ENCODE assay signal across 10 cellular contexts in genomic region chr4:96035727-96036126, GRCh38.
DNase-seq lines count a peak whose midpoint lies in the region; ATAC-seq and TF ChIP-seq lines count a peak whose summit lies in the region.
"Had no signal": no experiment of that assay in that cellular context is flagged by ENCODE, and none has a peak within 500 bp of the region (broad histone marks: within the 10 kb centered on the region; RNA-seq: fewer than 3 reads in every experiment).

No MANE protein-coding gene starts in this region.

- H3K9ac ChIP-seq in NT2/D1 (ENCODE audit: insufficient read length, low read depth), result no peak overlapping the region
- H3K9ac ChIP-seq: BLaER1 had no signal

- POLR2A ChIA-PET in activated CD8-positive, alpha-beta T cell treated with anti-CD3 and anti-CD28 coated beads for 36 hours (lab: Charles Lee), result no interaction called here
- POLR2A ChIA-PET in activated CD8-positive, alpha-beta T cell treated with anti-CD3 and anti-CD28 coated beads, Interleukin-2, amount 10 ng/mL, durations not matched to agents 7 days and 5 days (lab: Charles Lee), result no interaction called here

- H3K4me1 Mint-ChIP-seq in activated CD8-positive, alpha-beta T cell treated with anti-CD3 and anti-CD28 coated beads for 36 hours (ENCODE audit: low read depth), result no peaks in the 10 kb centered on the region
- H3K4me1 Mint-ChIP-seq in activated CD8-positive, alpha-beta T cell treated with anti-CD3 and anti-CD28 coated beads, Interleukin-2, amount 10 ng/mL, durations not matched to agents 7 days and 5 days (ENCODE audit: low read depth), result no peaks in the 10 kb centered on the region

- DNase-seq in activated CD8-positive, alpha-beta T cell treated with anti-CD3 and anti-CD28 coated beads for 36 hours, result no peak
- no peak for DNase-seq in activated CD8-positive, alpha-beta T cell treated with anti-CD3 and anti-CD28 coated beads, Interleukin-2, amount 10 ng/mL, durations not matched to agents 7 days and 5 days
- DNase-seq in NT2/D1 (ENCODE audit: low read depth, low spot score) (peak; percentile 22), fibroblast of mammary gland (ENCODE audit: low read depth) (peak; percentile 19), superior temporal gyrus (ENCODE audit: extremely low spot score) (peak; percentile 89), NK-92 (lab: John Stamatoyannopoulos, UW; ENCODE audit: unreplicated experiment) (no peak)
- DNase-seq in stimulated activated CD4-positive, alpha-beta T cell treated with anti-CD3 and anti-CD28 coated beads, Interleukin-1b, Interleukin-23, amount 100 ng/mL, for 48 hours, result no peak
- DNase-seq: lower lobe of right lung had no signal

- H3K4me3 Mint-ChIP-seq in activated CD8-positive, alpha-beta T cell treated with anti-CD3 and anti-CD28 coated beads for 36 hours, result no peak overlapping the region
- H3K4me3 Mint-ChIP-seq in activated CD8-positive, alpha-beta T cell treated with anti-CD3 and anti-CD28 coated beads, Interleukin-2, amount 10 ng/mL, durations not matched to agents 7 days and 5 days, result no peak overlapping the region

- H3K27me3 Mint-ChIP-seq in activated CD8-positive, alpha-beta T cell treated with anti-CD3 and anti-CD28 coated beads for 36 hours, result no peaks in the 10 kb centered on the region
- H3K27me3 Mint-ChIP-seq in activated CD8-positive, alpha-beta T cell treated with anti-CD3 and anti-CD28 coated beads, Interleukin-2, amount 10 ng/mL, durations not matched to agents 7 days and 5 days (ENCODE audit: low read depth), result no peaks in the 10 kb centered on the region

- CTCF ChIA-PET in activated CD8-positive, alpha-beta T cell treated with anti-CD3 and anti-CD28 coated beads for 36 hours (lab: Charles Lee), result no interaction called here
- CTCF ChIA-PET in activated CD8-positive, alpha-beta T cell treated with anti-CD3 and anti-CD28 coated beads, Interleukin-2, amount 10 ng/mL, durations not matched to agents 7 days and 5 days (lab: Charles Lee), result no interaction called here

- intact Hi-C loops in activated CD8-positive, alpha-beta T cell treated with anti-CD3 and anti-CD28 coated beads for 36 hours (cut with micrococcal nuclease), result no loop called here

- peaks cover 3% of the 10 kb centered on the region for H3K9me3 Mint-ChIP-seq in activated CD8-positive, alpha-beta T cell treated with anti-CD3 and anti-CD28 coated beads for 36 hours
- no peaks in the 10 kb centered on the region for H3K9me3 Mint-ChIP-seq in activated CD8-positive, alpha-beta T cell treated with anti-CD3 and anti-CD28 coated beads, Interleukin-2, amount 10 ng/mL, durations not matched to agents 7 days and 5 days (ENCODE audit: insufficient read depth)

- H3K4me3 ChIP-seq in NT2/D1 (ENCODE audit: insufficient read length, low read depth) (no peak overlapping the region), fibroblast of mammary gland (ENCODE audit: control insufficient read depth, low read depth, low read length) (no peak overlapping the region)
- H3K4me3 ChIP-seq: BLaER1, lower lobe of right lung had no signal

- no peaks in the 10 kb centered on the region for H3K36me3 Mint-ChIP-seq in activated CD8-positive, alpha-beta T cell treated with anti-CD3 and anti-CD28 coated beads for 36 hours (ENCODE audit: low read depth)
- no peaks in the 10 kb centered on the region for H3K36me3 Mint-ChIP-seq in activated CD8-positive, alpha-beta T cell treated with anti-CD3 and anti-CD28 coated beads, Interleukin-2, amount 10 ng/mL, durations not matched to agents 7 days and 5 days (ENCODE audit: low read depth)

- H3K27me3 ChIP-seq in NT2/D1 (ENCODE audit: insufficient read depth, insufficient read length), result no peaks in the 10 kb centered on the region
- H3K27me3 ChIP-seq: BLaER1 had no signal

- ATAC-seq in activated CD8-positive, alpha-beta T cell treated with anti-CD3 and anti-CD28 coated beads for 36 hours, result no peak
- no peak for ATAC-seq in activated CD8-positive, alpha-beta T cell treated with anti-CD3 and anti-CD28 coated beads, Interleukin-2, amount 10 ng/mL, durations not matched to agents 7 days and 5 days
- ATAC-seq in HG02642 (IDR thresholded peaks at IDR 0.05; ENCODE audit: poor library complexity, unreplicated experiment), result no peak
- ATAC-seq: lower lobe of right lung had no signal

- no peak overlapping the region for H3K27ac Mint-ChIP-seq in activated CD8-positive, alpha-beta T cell treated with anti-CD3 and anti-CD28 coated beads for 36 hours
- no peak overlapping the region for H3K27ac Mint-ChIP-seq in activated CD8-positive, alpha-beta T cell treated with anti-CD3 and anti-CD28 coated beads, Interleukin-2, amount 10 ng/mL, durations not matched to agents 7 days and 5 days

- no peaks in the 10 kb centered on the region for H3K36me3 ChIP-seq in NT2/D1 (ENCODE audit: insufficient read depth, insufficient read length, low read length)
- H3K36me3 ChIP-seq: BLaER1, lower lobe of right lung had no signal

- H3K9me3 ChIP-seq in NT2/D1 (ENCODE audit: insufficient read depth, low read length), result no peaks in the 10 kb centered on the region
- H3K9me3 ChIP-seq: BLaER1, lower lobe of right lung had no signal

- TF ChIP-seq CTCF in activated CD8-positive, alpha-beta T cell treated with anti-CD3 and anti-CD28 coated beads for 36 hours (IDR thresholded peaks at IDR 0.05), result peak; percentile 14
- TF ChIP-seq CTCF in fibroblast of mammary gland (conservative IDR thresholded peaks at IDR 0.05; ENCODE audit: control insufficient read depth, insufficient read depth, low read depth, low read length), result peak; percentile 21

- H3K4me1 ChIP-seq in NT2/D1 (ENCODE audit: insufficient read depth, insufficient read length), result no peaks in the 10 kb centered on the region
- H3K4me1 ChIP-seq: BLaER1, lower lobe of right lung had no signal

Comparison
In these comparisons a context has a peak if more than half of its experiments do, and no peak if none do; other contexts are left out.
1. DNase-seq: peak in NT2/D1 (single experiment), fibroblast of mammary gland (single experiment) and superior temporal gyrus (single experiment); none in activated CD8-positive, alpha-beta T cell treated with anti-CD3 and anti-CD28 coated beads for 36 hours (single experiment), activated CD8-positive, alpha-beta T cell treated with anti-CD3 and anti-CD28 coated beads, Interleukin-2, amount 10 ng/mL, durations not matched to agents 7 days and 5 days (single experiment), NK-92 (single experiment) and stimulated activated CD4-positive, alpha-beta T cell treated with anti-CD3 and anti-CD28 coated beads, Interleukin-1b, Interleukin-23, amount 100 ng/mL, for 48 hours (single experiment).